ENCODE assay signal across 29 cellular contexts in genomic region chr9:114027901-114028465, GRCh38. TPM values are rescaled to one million over a fixed set of nuclear protein-coding genes. Genes with fewer than 3 reads are reported as not detected.
"Had no signal": no experiment of that assay in that cellular context is flagged by ENCODE, and none has a peak within 500 bp of the region (broad histone marks: within the 10 kb centered on the region; RNA-seq: fewer than 3 reads in every experiment).

No MANE protein-coding gene starts in this region.

- H3K4me3 ChIP-seq: ascending aorta, body of pancreas, SK-N-MC had no signal

- H3K9me3 ChIP-seq: body of pancreas had no signal

- H3K4me2 ChIP-seq: KMS-11 had no signal

- ATAC-seq: activated T-cell treated with anti-CD3 and anti-CD28 coated beads, Interleukin-2, amount 50 U/mL, for 72 hours; body of pancreas; Panc1; Right ventricle myocardium inferior; T-cell had no signal

- DNase-seq: activated CD4-positive, alpha-beta memory T cell treated with anti-CD3 and anti-CD28 coated beads for 36 hours; activated CD4-positive, alpha-beta T cell treated with anti-CD3 and anti-CD28 coated beads, Interleukin-2, amount 10 ng/mL, durations not matched to agents 7 days and 5 days; activated CD4-positive, CD25-positive, alpha-beta regulatory T cell; activated naive CD4-positive, alpha-beta T cell; activated T-cell treated with anti-CD3 and anti-CD28 coated beads, Interleukin-2, amount 50 U/mL, for 72 hours; central memory CD4-positive, alpha-beta T cell; NCI-H1092; NCI-H1417; NCI-H1930; NCI-H2107; NCI-H2171 treated with DMSO at 0.1 percent for 48 hours; NCI-H226; NCI-H526; NCI-H82; OCI-M1; RPMI8226; T-helper 2 cell; T1000 had no signal

- H3K4me1 ChIP-seq: body of pancreas had no signal

- H3K9ac ChIP-seq: KMS-11 had no signal

- H3K27me3 ChIP-seq: ascending aorta, body of pancreas had no signal

- H3K27ac ChIP-seq: ascending aorta, body of pancreas, KMS-11, SK-N-MC, VCaP had no signal

RNA-seq across cellular contexts. Expression of gene AMBP, which starts 50.1 kb away (rescaled TPM):
- total RNA-seq: activated CD4-positive, alpha-beta memory T cell treated with anti-CD3 and anti-CD28 coated beads for 36 hours; activated CD4-positive, alpha-beta T cell treated with anti-CD3 and anti-CD28 coated beads, Interleukin-2, amount 10 ng/mL, durations not matched to agents 7 days and 5 days; activated T-cell treated with anti-CD3 and anti-CD28 coated beads, Interleukin-2, amount 50 U/mL, for 72 hours; activated T-helper 2 cell treated with anti-CD3 and anti-CD28 coated beads, Interferon-gamma antibody, Interleukin-2, Interleukin-4, amounts not matched to agents 10 μg/mL and 5 μg/mL and 100 μg/mL, durations not matched to agents 14 hours and 24 hours and 36 hours; bronchial epithelial cell; MCF 10A; Right ventricle myocardium inferior had no signal
